In genomic region chr22:21443735-21444421, GRCh38 we compare ENCODE assay signal across 2 cellular contexts.
TF ChIP-seq lines count a peak whose summit lies in the region.

No MANE protein-coding gene starts in this region.

TF ChIP-seq in GM23338, 12 proteins besides CTCF, POLR2A, EP300 and RAD21:
- no peak for TF ChIP-seq ZNF462 (CRISPR knock-in tag; IDR thresholded peaks at IDR 0.05)
- no peak for TF ChIP-seq JUNB (IDR thresholded peaks at IDR 0.05; ENCODE audit: unreplicated experiment)
- no peak for TF ChIP-seq EZH2phosphoT487 (IDR thresholded peaks at IDR 0.05; ENCODE audit: unreplicated experiment)
- no peak for TF ChIP-seq ZNF331 (CRISPR knock-in tag; IDR thresholded peaks at IDR 0.05; ENCODE audit: low read depth)
- no peak for TF ChIP-seq REST (IDR thresholded peaks at IDR 0.05; ENCODE audit: unreplicated experiment)
- no peak for TF ChIP-seq STAT1 (IDR thresholded peaks at IDR 0.05; ENCODE audit: unreplicated experiment)
- no peak for TF ChIP-seq NANOG (IDR thresholded peaks at IDR 0.05; ENCODE audit: borderline replicate concordance)
- TF ChIP-seq CREB1 (CRISPR knock-in tag; IDR thresholded peaks at IDR 0.05; ENCODE audit: low read depth): no peak
- no peak for TF ChIP-seq POLR2AphosphoS5 (IDR thresholded peaks at IDR 0.05; ENCODE audit: low read depth)
- TF ChIP-seq EZH2 (IDR thresholded peaks at IDR 0.05; ENCODE audit: low read depth, unreplicated experiment): no peak
- TF ChIP-seq ZNF114 (CRISPR knock-in tag; IDR thresholded peaks at IDR 0.05): no peak
- TF ChIP-seq ETS1 (IDR thresholded peaks at IDR 0.05): no peak

TF ChIP-seq in WTC11, 78 proteins besides CTCF, POLR2A, EP300 and RAD21 (continued from another document):
- TF ChIP-seq E2F1 (CRISPR knock-in tag; IDR thresholded peaks at IDR 0.05): no peak
